Comparison of ENCODE assay signal across 10 cellular contexts in the genomic region with DNA sequence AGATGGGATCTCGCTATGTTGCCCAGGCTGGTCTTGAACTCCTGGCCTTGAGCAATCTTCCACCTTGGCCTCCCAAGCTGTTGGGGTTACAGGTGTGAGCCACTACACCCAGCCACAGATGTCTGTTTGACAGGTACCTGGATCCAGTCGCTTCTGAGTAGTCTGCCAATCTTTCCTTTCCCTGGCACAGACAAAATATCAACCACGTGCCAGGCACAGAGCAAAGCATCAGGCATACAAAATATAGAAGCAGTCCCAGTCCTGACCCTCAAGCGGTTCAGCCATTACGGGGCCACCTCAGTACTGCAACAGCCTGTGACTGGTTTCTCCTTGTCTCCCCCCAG. TPM values are rescaled to one million over a fixed set of nuclear protein-coding genes. Genes with fewer than 3 reads are reported as not detected.
DNase-seq lines count a peak whose midpoint lies in the region; ATAC-seq, FAIRE-seq and TF ChIP-seq lines count a peak whose summit lies in the region.
"Had no signal": no experiment of that assay in that cellular context is flagged by ENCODE, and none has a peak within 500 bp of the region (broad histone marks: within the 10 kb centered on the region; RNA-seq: fewer than 3 reads in every experiment).

No MANE protein-coding gene starts in this region.

- intact Hi-C loops in ovary (cut with DNase I), result loop anchor here in 1 of 4 donors (10.0 kb wide), 1 partner anchor 57 kb away; the partner anchor contains the start of gene TIMM44

- H3K4me3 ChIP-seq in HUES48 (ENCODE audit: low read depth, low read length) (no peak overlapping the region), ectodermal cell (ENCODE audit: insufficient read depth, low read depth, low read length) (peak overlapping the region; percentile 28), ovary (no peak overlapping the region), MG63 (no peak overlapping the region)

- TF ChIP-seq POLR2A in H54 (IDR thresholded peaks at IDR 0.05; ENCODE audit: low read depth, low read length) (no peak), ovary (IDR thresholded peaks at IDR 0.05) (no peak)

- no peak for FAIRE-seq in H54 (lab: Jason Lieb, UNC)
- FAIRE-seq: islet of Langerhans had no signal

- H3K9me3 Mint-ChIP-seq in naive thymus-derived CD8-positive, alpha-beta T cell, result no peaks in the 10 kb centered on the region

- DNase-seq in naive thymus-derived CD8-positive, alpha-beta T cell, result peak in 2 of 10 donors; percentile 12 to 14
- no peak for DNase-seq in DMS 273 treated with DMSO at 0.1 percent for 48 hours (lab: John Stamatoyannopoulos, UW)
- DNase-seq in H54 (ENCODE audit: insufficient read length, low spot score), result no peak
- DNase-seq in ovary, result no peak
- DNase-seq in MG63, result no peak

- no peak for ATAC-seq in naive thymus-derived CD8-positive, alpha-beta T cell

- no peak for TF ChIP-seq EP300 in ovary (IDR thresholded peaks at IDR 0.05)

- WGBS in ectodermal cell, 2 experiments, result 93 to 94% methylated on average over 5 of the region's 5 CpGs
- 74 to 77% (median 75%) methylated on average over 5 of the region's 5 CpGs for WGBS in ovary, 3 donors

- H3K27me3 ChIP-seq in HUES48 (ENCODE audit: control insufficient read depth, insufficient read depth, low read length), result no peaks in the 10 kb centered on the region
- H3K27me3 ChIP-seq in ectodermal cell (ENCODE audit: control insufficient read depth, insufficient read depth, low read length, poor library complexity, severe bottlenecking), result no peaks in the 10 kb centered on the region
- no peaks in the 10 kb centered on the region for H3K27me3 ChIP-seq in ovary
- no peaks in the 10 kb centered on the region for H3K27me3 ChIP-seq in MG63

- H3K36me3 ChIP-seq in HUES48 (ENCODE audit: control insufficient read depth, insufficient read depth, low read length) (peaks cover 14% of the 10 kb centered on the region), ectodermal cell (ENCODE audit: control insufficient read depth, insufficient read depth, low read length) (peaks cover 4% of the 10 kb centered on the region), ovary (no peaks in the 10 kb centered on the region), MG63 (peaks cover 54% of the 10 kb centered on the region)

- no peak overlapping the region for H3K9ac ChIP-seq in HUES48 (ENCODE audit: low read depth, low read length)

- no peaks in the 10 kb centered on the region for H3K27me3 Mint-ChIP-seq in naive thymus-derived CD8-positive, alpha-beta T cell

- H3K4me1 ChIP-seq in HUES48 (ENCODE audit: control insufficient read depth, insufficient read depth, low read length), result peaks cover 16% of the 10 kb centered on the region
- peaks cover 8% of the 10 kb centered on the region for H3K4me1 ChIP-seq in ectodermal cell (ENCODE audit: control insufficient read depth, insufficient read depth, low read length)
- peaks cover 22% of the 10 kb centered on the region for H3K4me1 ChIP-seq in ovary (ENCODE audit: insufficient read depth)

- H3K27ac Mint-ChIP-seq in naive thymus-derived CD8-positive, alpha-beta T cell, result peak overlapping the region in 7 of 10 donors; percentile 11 to 91 (median 80)

- H3K9me3 ChIP-seq in HUES48 (ENCODE audit: control insufficient read depth, insufficient read depth, low read length) (no peaks in the 10 kb centered on the region), ectodermal cell (ENCODE audit: control insufficient read depth, low read length) (no peaks in the 10 kb centered on the region), ovary (no peaks in the 10 kb centered on the region), MG63 (0 out of 2 replicates have a peak, but pooled peaks cover 2% of the 10 kb centered on the region)

- H3K4me3 Mint-ChIP-seq in naive thymus-derived CD8-positive, alpha-beta T cell, result peak overlapping the region in 8 of 10 donors; percentile 54 to 91 (median 82)

- peaks cover 0 to 16% (median 0%) of the 10 kb centered on the region in 3 donors for H3K36me3 Mint-ChIP-seq in naive thymus-derived CD8-positive, alpha-beta T cell

- peaks cover 41 to 80% (median 72%) of the 10 kb centered on the region in 4 donors for H3K4me1 Mint-ChIP-seq in naive thymus-derived CD8-positive, alpha-beta T cell

- H3K27ac ChIP-seq in 22Rv1 (peak overlapping the region; percentile 81), HUES48 (ENCODE audit: low read depth, low read length) (peak overlapping the region; percentile 83), ectodermal cell (ENCODE audit: insufficient read depth, low read depth, low read length, poor library complexity, severe bottlenecking) (peak overlapping the region; percentile 52), ovary (peak overlapping the region in 1 of 2 donors; percentile 34)

- TF ChIP-seq CTCF in 22Rv1 (IDR thresholded peaks at IDR 0.05) (no peak), ovary (IDR thresholded peaks at IDR 0.05) (no peak)

- POLR2A ChIA-PET in naive thymus-derived CD8-positive, alpha-beta T cell (lab: Charles Lee), result interaction anchor here (1.6 to 2.5 kb wide), 2 partner anchors 58 to 81 kb away, joined by 4 to 10 read pairs; partner anchors contain the start of genes SNAPC2 and TIMM44

RNA-seq across cellular contexts. Expression of gene ELAVL1, which starts 3.8 kb away (rescaled TPM):
- 167 TPM for polyA plus RNA-seq in ectodermal cell (2013, experiment 1 of 4)
- 169 TPM for polyA plus RNA-seq in ectodermal cell (2013, experiment 2 of 4)
- polyA plus RNA-seq in ectodermal cell (2013, experiment 3 of 4), result 137 TPM
- 144 TPM for polyA plus RNA-seq in ectodermal cell (2013, experiment 4 of 4)
- total RNA-seq in naive thymus-derived CD8-positive, alpha-beta T cell, result 10 to 100 TPM; 55.1 to 55.8 TPM
- 10 to 100 TPM; 41.5 to 55.5 (median 45.5) TPM for polyA plus RNA-seq in naive thymus-derived CD8-positive, alpha-beta T cell
- 10 to 100 TPM; 13.8 to 78.4 (median 65.6) TPM for total RNA-seq in ovary
- polyA plus RNA-seq in ovary, result 10 to 100 TPM; 25.3 to 46.5 TPM
- 90.8 and 118 TPM in 2 replicates for total RNA-seq in MG63 (2014; rRNA removed; shearing (Covaris generic); ENCODE audit: low replicate concordance)

RNA-seq across cellular contexts. Expression of gene CCL25, which starts 50.9 kb away (rescaled TPM):
- polyA plus RNA-seq in ectodermal cell (2013, experiment 1 of 4), result 2.7 TPM
- polyA plus RNA-seq in ectodermal cell (2013, experiment 2 of 4), result 2.4 TPM
- polyA plus RNA-seq in ectodermal cell (2013, experiment 3 of 4), result 1.3 TPM
- 2.0 TPM for polyA plus RNA-seq in ectodermal cell (2013, experiment 4 of 4)
- not detected for total RNA-seq in naive thymus-derived CD8-positive, alpha-beta T cell
- polyA plus RNA-seq in naive thymus-derived CD8-positive, alpha-beta T cell, result under 1 TPM in 2 of 3 donors, not detected in 1; 0.22 to 0.36 TPM
- not detected for total RNA-seq in ovary
- polyA plus RNA-seq in ovary, result not detected
- total RNA-seq in MG63 (2014; rRNA removed; shearing (Covaris generic); ENCODE audit: low replicate concordance), result not detected in 2 replicates
- total RNA-seq: HT-29 had no signal

RNA-seq across cellular contexts. Expression of gene TIMM44, which starts 58.2 kb away (rescaled TPM):
- 63.1 TPM for polyA plus RNA-seq in ectodermal cell (2013, experiment 1 of 4)
- polyA plus RNA-seq in ectodermal cell (2013, experiment 2 of 4), result 59.4 TPM
- polyA plus RNA-seq in ectodermal cell (2013, experiment 3 of 4), result 46.7 TPM
- 47.9 TPM for polyA plus RNA-seq in ectodermal cell (2013, experiment 4 of 4)
- 10 to 100 TPM; 83.1 to 86.9 TPM for total RNA-seq in naive thymus-derived CD8-positive, alpha-beta T cell
- polyA plus RNA-seq in naive thymus-derived CD8-positive, alpha-beta T cell, result 10 to 100 TPM in 2 of 3 donors, 1 to 10 TPM in 1; 9.9 to 19.7 (median 15.3) TPM
- 100 to 1,000 TPM in 1 of 7 donors, 10 to 100 TPM in 6; 43.4 to 110 (median 51.8) TPM for total RNA-seq in ovary
- polyA plus RNA-seq in ovary, result 10 to 100 TPM; 29.8 to 48.4 TPM
- total RNA-seq in MG63 (2014; rRNA removed; shearing (Covaris generic); ENCODE audit: low replicate concordance), result 132 and 210 TPM in 2 replicates
